In genomic region chr6:136344420-136344819, GRCh38 we compare ENCODE assay signal across 18 cellular contexts.
A peak's percentile ranks its signal among the peaks of the same experiment; 100 is the strongest.
DNase-seq lines count a peak whose midpoint lies in the region; TF ChIP-seq lines count a peak whose summit lies in the region.
"Had no signal": no experiment of that assay in that cellular context is flagged by ENCODE, and none has a peak within 500 bp of the region (broad histone marks: within the 10 kb centered on the region; RNA-seq: fewer than 3 reads in every experiment).

No MANE protein-coding gene starts in this region.

- no peak for TF ChIP-seq CTCF in AG09319 (IDR thresholded peaks at IDR 0.05; ENCODE audit: low read depth, low read length)
- no peak for TF ChIP-seq CTCF in GM13977 (IDR thresholded peaks at IDR 0.05; ENCODE audit: extremely low read depth, insufficient read depth, missing control alignments)

- in situ Hi-C loops in GM13977 (cut with MboI; ENCODE audit: low pct_unique_long_range_greater_than_20kb, low sequenced_read_pairs, unreplicated experiment): no loop called here

- DNase-seq in AG09319 (ENCODE audit: extremely low read depth, low read depth) (peak; percentile 44), HS-27A (ENCODE audit: low read depth) (peak; percentile 8), astrocyte of the hippocampus (ENCODE audit: low read depth, low spot score) (peak; percentile 44), iris pigment epithelial cell (ENCODE audit: low read depth) (peak; percentile 84), NCI-H2107 (lab: John Stamatoyannopoulos, UW) (no peak), anterior cingulate cortex (lab: John Stamatoyannopoulos, UW) (no peak), GM13977 (ENCODE audit: low spot score) (no peak)
- DNase-seq in activated CD4-positive, CD25-positive, alpha-beta regulatory T cell (lab: John Stamatoyannopoulos, UW): no peak
- DNase-seq: activated CD4-positive, alpha-beta memory T cell treated with anti-CD3 and anti-CD28 coated beads for 36 hours; Caco-2; cortex of kidney; hypothalamus; left cardiac atrium; NCI-H146; NCI-H510A treated with DMSO at 0.1 percent for 48 hours; PC-9; posterior cingulate gyrus; stimulated activated naive CD8-positive, alpha-beta T cell treated with anti-CD3 and anti-CD28 coated beads, Interleukin-15, amount 100 ng/mL, for 72 hours had no signal

Comparison
In these comparisons a context has a peak if more than half of its experiments do, and no peak if none do; other contexts are left out.
1. DNase-seq: peak in AG09319 (single experiment), HS-27A (single experiment), astrocyte of the hippocampus (single experiment) and iris pigment epithelial cell (single experiment); none in activated CD4-positive, CD25-positive, alpha-beta regulatory T cell (0 of 4), NCI-H2107 (single experiment), anterior cingulate cortex (0 of 58) and GM13977 (single experiment).